ENCODE assay signal across 21 cellular contexts in genomic region chr10:109740436-109740835, GRCh38.
DNase-seq lines count a peak whose midpoint lies in the region; ATAC-seq and TF ChIP-seq lines count a peak whose summit lies in the region.
"Had no signal": no experiment of that assay in that cellular context is flagged by ENCODE, and none has a peak within 500 bp of the region (broad histone marks: within the 10 kb centered on the region; RNA-seq: fewer than 3 reads in every experiment).

No MANE protein-coding gene starts in this region.

- no peaks in the 10 kb centered on the region for H3K9me3 ChIP-seq in skeletal muscle satellite cell (replicated peaks; ENCODE audit: low read length)

- H3K27me3 ChIP-seq in skeletal muscle satellite cell (ENCODE audit: control insufficient read depth, insufficient read depth, low read length), result no peaks in the 10 kb centered on the region

- H3K36me3 Mint-ChIP-seq in stimulated activated memory B cell treated with anti-CD40 and anti-IgM and Interleukin-4, amounts not matched to agents 10 μg/mL and 1 μg/mL and 100 μg/mL, for 72 hours, result no peaks in the 10 kb centered on the region
- H3K36me3 Mint-ChIP-seq: CD4-positive, CD25-positive, alpha-beta regulatory T cell had no signal

- H3K9ac ChIP-seq in skeletal muscle satellite cell (ENCODE audit: low read depth, low read length), result no peak overlapping the region
- H3K9ac ChIP-seq: KMS-11 had no signal

- no peaks in the 10 kb centered on the region for H3K27me3 Mint-ChIP-seq in stimulated activated memory B cell treated with anti-CD40 and anti-IgM and Interleukin-4, amounts not matched to agents 10 μg/mL and 1 μg/mL and 100 μg/mL, for 72 hours
- H3K27me3 Mint-ChIP-seq: CD4-positive, CD25-positive, alpha-beta regulatory T cell had no signal

- in situ Hi-C loops in astrocyte of the spinal cord (cut with HindIII; ENCODE audit: low sequenced_read_pairs), result no loop called here

- H3K9me3 Mint-ChIP-seq in stimulated activated memory B cell treated with anti-CD40 and anti-IgM and Interleukin-4, amounts not matched to agents 10 μg/mL and 1 μg/mL and 100 μg/mL, for 72 hours, result no peaks in the 10 kb centered on the region
- H3K9me3 Mint-ChIP-seq: GM23338 had no signal

- H3K4me1 ChIP-seq in skeletal muscle satellite cell (ENCODE audit: control insufficient read depth, insufficient read depth, low read length), result peaks cover 52% of the 10 kb centered on the region

- H3K4me3 ChIP-seq in astrocyte of the spinal cord (ENCODE audit: low read depth, low read length) (no peak overlapping the region), skeletal muscle satellite cell (ENCODE audit: low read length) (no peak overlapping the region)
- H3K4me3 ChIP-seq: GM23338 had no signal

- peak; percentile 96 for DNase-seq in HCEC 1CT
- peak; percentile 1 for DNase-seq in astrocyte of the spinal cord (ENCODE audit: low read depth, low spot score)
- peak; percentile 9 for DNase-seq in kidney tubule cell (ENCODE audit: low spot score)
- DNase-seq in SW480 (ENCODE audit: low spot score), result no peak
- DNase-seq in stimulated activated CD4-positive, alpha-beta T cell treated with anti-CD3 and anti-CD28 coated beads, Interleukin-2, amount 100 ng/mL, for 48 hours, result no peak
- DNase-seq: ACHN; Calu3; CD4-positive, CD25-positive, alpha-beta regulatory T cell; DMS79 treated with DMSO at 0.1 percent for 48 hours; GF-D8; HFFc6; NCI-H1105 treated with DMSO at 0.1 percent for 48 hours; NCI-H187; NCI-H69 had no signal

- H3K4me3 Mint-ChIP-seq in stimulated activated memory B cell treated with anti-CD40 and anti-IgM and Interleukin-4, amounts not matched to agents 10 μg/mL and 1 μg/mL and 100 μg/mL, for 72 hours, result no peak overlapping the region
- H3K4me3 Mint-ChIP-seq: CD4-positive, CD25-positive, alpha-beta regulatory T cell; GM23338; HFFc6 had no signal

- H3K4me2 ChIP-seq in skeletal muscle satellite cell (ENCODE audit: low read length), result peak overlapping the region; percentile 57
- H3K4me2 ChIP-seq: GM23338, KMS-11 had no signal

- ATAC-seq in stimulated activated memory B cell treated with anti-CD40 and anti-IgM and Interleukin-4, amounts not matched to agents 10 μg/mL and 1 μg/mL and 100 μg/mL, for 72 hours, result no peak
- ATAC-seq: GM23338, HepG2, Panc1, Right ventricle myocardium inferior had no signal

- no peak overlapping the region for H3K27ac Mint-ChIP-seq in stimulated activated memory B cell treated with anti-CD40 and anti-IgM and Interleukin-4, amounts not matched to agents 10 μg/mL and 1 μg/mL and 100 μg/mL, for 72 hours
- H3K27ac Mint-ChIP-seq: GM23338, HFFc6 had no signal

- no peaks in the 10 kb centered on the region for H3K36me3 ChIP-seq in skeletal muscle satellite cell (ENCODE audit: insufficient read depth, low read length)

- H3K4me1 Mint-ChIP-seq in stimulated activated memory B cell treated with anti-CD40 and anti-IgM and Interleukin-4, amounts not matched to agents 10 μg/mL and 1 μg/mL and 100 μg/mL, for 72 hours, result no peaks in the 10 kb centered on the region
- H3K4me1 Mint-ChIP-seq: CD4-positive, CD25-positive, alpha-beta regulatory T cell; GM23338 had no signal

- no peak for TF ChIP-seq CTCF in astrocyte of the spinal cord (IDR thresholded peaks at IDR 0.05; ENCODE audit: low read depth, low read length)

Comparison
In these comparisons a context has a peak if more than half of its experiments do, and no peak if none do; other contexts are left out.
1. DNase-seq: peak in HCEC 1CT (single experiment), astrocyte of the spinal cord (single experiment) and kidney tubule cell (single experiment); none in SW480 (single experiment) and stimulated activated CD4-positive, alpha-beta T cell treated with anti-CD3 and anti-CD28 coated beads, Interleukin-2, amount 100 ng/mL, for 48 hours (0 of 2).